11 cellular contexts compared by ENCODE assay signal in the genomic region with DNA sequence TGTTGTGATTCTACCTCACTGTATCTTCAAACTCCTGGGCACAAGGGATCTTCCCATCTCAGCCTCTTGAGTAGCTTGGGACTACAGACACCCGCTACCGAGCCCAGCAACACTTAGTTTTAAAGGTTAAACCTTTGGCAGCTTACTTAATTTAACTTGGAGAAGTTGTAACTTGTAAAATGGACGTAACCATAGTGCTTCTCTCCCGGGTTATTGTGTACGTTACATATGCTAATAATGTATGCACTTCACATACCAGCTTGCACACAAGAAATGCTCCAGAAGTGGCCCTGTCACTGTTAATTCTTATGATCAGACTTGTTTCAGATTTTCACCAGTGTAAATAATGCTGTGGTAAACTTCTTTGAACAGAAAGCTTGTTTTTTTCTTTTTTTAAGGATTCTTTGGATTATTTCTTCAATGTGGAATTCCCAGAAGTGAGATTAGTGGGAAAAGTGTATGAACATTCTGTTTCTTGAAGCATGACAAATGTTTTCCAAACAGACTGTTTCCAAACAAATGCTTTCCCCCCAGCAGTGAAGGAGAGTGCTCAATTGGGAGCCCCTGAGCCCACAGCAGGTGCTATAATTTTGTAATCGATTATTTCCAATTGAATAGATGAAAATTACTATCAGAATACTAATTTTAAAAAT.
"Had no signal": no experiment of that assay in that cellular context is flagged by ENCODE, and none has a peak within 500 bp of the region (broad histone marks: within the 10 kb centered on the region; RNA-seq: fewer than 3 reads in every experiment).

No MANE protein-coding gene starts in this region.

- H3K27me3 ChIP-seq: foreskin keratinocyte, pancreas, upper lobe of right lung had no signal

- DNase-seq: activated CD4-positive, alpha-beta T cell treated with anti-CD3 and anti-CD28 coated beads for 48 hours; activated naive CD4-positive, alpha-beta T cell treated with anti-CD3 and anti-CD28 coated beads, Interleukin-2, amount 50 U/mL, for 16 hours; amniotic stem cell; foreskin keratinocyte; heart left ventricle; left lung; mesendoderm; pancreas; small intestine; T-cell; upper lobe of right lung had no signal

- H3K9me3 ChIP-seq: heart left ventricle, left lung, pancreas, upper lobe of right lung had no signal

- H3K4me3 Mint-ChIP-seq: T-cell had no signal

- H3K27ac ChIP-seq: foreskin keratinocyte, left lung, pancreas, upper lobe of right lung had no signal

- ATAC-seq: foreskin keratinocyte, left lung, pancreas, T-cell, upper lobe of right lung had no signal

- H3K36me3 Mint-ChIP-seq: T-cell had no signal

- H3K4me1 Mint-ChIP-seq: T-cell had no signal

- H3K4me1 ChIP-seq: foreskin keratinocyte, pancreas had no signal

- H3K4me3 ChIP-seq: heart left ventricle, left lung, pancreas, upper lobe of right lung had no signal

- H3K36me3 ChIP-seq: left lung, pancreas, upper lobe of right lung had no signal

- H3K27ac Mint-ChIP-seq: T-cell had no signal

- H3K9me3 Mint-ChIP-seq: T-cell had no signal
